In genomic region chr15:59437473-59437776, GRCh38 we compare ENCODE assay signal across 8 cellular contexts. TPM values are rescaled to one million over a fixed set of nuclear protein-coding genes. Genes with fewer than 3 reads are reported as not detected.
DNase-seq lines count a peak whose midpoint lies in the region; TF ChIP-seq lines count a peak whose summit lies in the region.

No MANE protein-coding gene starts in this region.

- peak overlapping the region; percentile 72 to 87 (median 84) for H3K4me3 Mint-ChIP-seq in CD4-positive, alpha-beta memory T cell

- H3K27ac Mint-ChIP-seq in CD4-positive, alpha-beta memory T cell = no peak overlapping the region

- POLR2A ChIA-PET in CD4-positive, alpha-beta memory T cell (lab: Charles Lee; ENCODE audit: partially characterized antibody) = no interaction called here

- peak overlapping the region in 1 of 2 donors; percentile 49 for H3K4me3 ChIP-seq in CD4-positive, alpha-beta memory T cell (ENCODE audit: low read length in 2 of 2)
- peak overlapping the region; percentile 60 for H3K4me3 ChIP-seq in LNCaP clone FGC (ENCODE audit: low read depth, low read length)
- H3K4me3 ChIP-seq in dorsolateral prefrontal cortex = peak overlapping the region; percentile 36 to 83 (median 67)
- H3K4me3 ChIP-seq in neuron (ENCODE audit: low read length) = peak overlapping the region; percentile 60

- no peak for TF ChIP-seq CTCF in LNCaP clone FGC (IDR thresholded peaks at IDR 0.05; ENCODE audit: control insufficient read depth, extremely low read depth, insufficient read depth)
- no peak for TF ChIP-seq CTCF in dorsolateral prefrontal cortex (IDR thresholded peaks at IDR 0.05 in 54 of 56, conservative IDR thresholded peaks at IDR 0.05 in 2 of 56; ENCODE audit: low read depth in 1 of 56, partially characterized antibody in 56 of 56)

- peaks cover 12 to 28% (median 21%) of the 10 kb centered on the region in 4 donors for H3K4me1 Mint-ChIP-seq in CD4-positive, alpha-beta memory T cell

- peak overlapping the region; percentile 60 for H2AFZ ChIP-seq in neuron (ENCODE audit: low read depth, low read length)

- peaks cover 15% of the 10 kb centered on the region for H3K4me1 ChIP-seq in CD4-positive, alpha-beta memory T cell (ENCODE audit: insufficient read depth, low read length)
- peaks cover 11% of the 10 kb centered on the region for H3K4me1 ChIP-seq in neuron (ENCODE audit: insufficient read depth, low read length)

- no peaks in the 10 kb centered on the region for H3K36me3 Mint-ChIP-seq in CD4-positive, alpha-beta memory T cell

- peaks cover 36 to 49% of the 10 kb centered on the region in 2 donors for H3K27me3 Mint-ChIP-seq in CD4-positive, alpha-beta memory T cell

- no peak overlapping the region for H3K27ac ChIP-seq in CD4-positive, alpha-beta memory T cell (ENCODE audit: low read depth, low read length)
- peak overlapping the region in 58 of 59 donors; percentile 11 to 91 (median 77) for H3K27ac ChIP-seq in dorsolateral prefrontal cortex

- peaks cover 24% of the 10 kb centered on the region for H3K27me3 ChIP-seq in CD4-positive, alpha-beta memory T cell (ENCODE audit: insufficient read depth, low read length)
- H3K27me3 ChIP-seq in dorsolateral prefrontal cortex = no peaks in the 10 kb centered on the region
- H3K27me3 ChIP-seq in neuron (ENCODE audit: insufficient read depth, low read length) = peaks cover 18% of the 10 kb centered on the region

- CTCF ChIA-PET in CD4-positive, alpha-beta memory T cell (lab: Charles Lee; ENCODE audit: partially characterized antibody) = no interaction called here

- no peaks in the 10 kb centered on the region for H3K9me3 Mint-ChIP-seq in CD4-positive, alpha-beta memory T cell

- intact Hi-C loops in CD4-positive, alpha-beta memory T cell (cut with micrococcal nuclease) = no loop called here
- intact Hi-C loops in dorsolateral prefrontal cortex (cut with DNase I) = loop anchor here in 1 of 2 donors (5.0 kb wide), 4 partner anchors 55 to 665 kb away; partner anchors contain the start of genes MINDY2 and MYO1E

- H3K9me3 ChIP-seq in CD4-positive, alpha-beta memory T cell (ENCODE audit: control insufficient read depth in 1 of 2, low read length in 2 of 2) = no peaks in the 10 kb centered on the region
- no peaks in the 10 kb centered on the region for H3K9me3 ChIP-seq in neuron (ENCODE audit: low read length)

- H3K36me3 ChIP-seq in CD4-positive, alpha-beta memory T cell (ENCODE audit: insufficient read depth, low read length) = no peaks in the 10 kb centered on the region
- H3K36me3 ChIP-seq in neuron (ENCODE audit: insufficient read depth, low read length) = no peaks in the 10 kb centered on the region

- no peak for DNase-seq in CD4-positive, alpha-beta memory T cell
- DNase-seq in LNCaP clone FGC (ENCODE audit: low read depth) = no peak
- DNase-seq in dorsolateral prefrontal cortex = no peak
- DNase-seq in kidney tubule cell (ENCODE audit: low spot score) = no peak
- no peak for DNase-seq in superior temporal gyrus (ENCODE audit: extremely low spot score)
- no peak for DNase-seq in SW 1271 (lab: John Stamatoyannopoulos, UW)
- DNase-seq in activated CD4-positive, alpha-beta T cell treated with anti-CD3 and anti-CD28 coated beads, Interleukin-2, amount 50 U/mL, for 48 hours = no peak

RNA-seq across cellular contexts. Expression of gene FAM81A, which starts 0.6 kb away (rescaled TPM):
- total RNA-seq in CD4-positive, alpha-beta memory T cell = not detected
- not detected for polyA plus RNA-seq in CD4-positive, alpha-beta memory T cell
- total RNA-seq in dorsolateral prefrontal cortex = 100 to 1,000 TPM in 6 of 120 experiments, 10 to 100 TPM in 114; 23.4 to 120 (median 69.9) TPM

Comparison
In these comparisons a context has a peak if more than half of its experiments do, and no peak if none do; other contexts are left out.
1. RNA of gene FAM81A, which starts 0.6 kb away (total RNA-seq): 23.4 to 120 TPM in dorsolateral prefrontal cortex; not detected in CD4-positive, alpha-beta memory T cell; every median in the first group is over 10 times any median in the second.